Comparison of ENCODE assay signal across 16 cellular contexts in genomic region chr2:221716434-221717303, GRCh38.
DNase-seq lines count a peak whose midpoint lies in the region; ATAC-seq and TF ChIP-seq lines count a peak whose summit lies in the region.
"Had no signal": no experiment of that assay in that cellular context is flagged by ENCODE, and none has a peak within 500 bp of the region (broad histone marks: within the 10 kb centered on the region; RNA-seq: fewer than 3 reads in every experiment).

No MANE protein-coding gene starts in this region.

- H3K4me1 ChIP-seq in HEK293 (ENCODE audit: control insufficient read depth, insufficient read depth, low read length), result peaks cover 5% of the 10 kb centered on the region; the same call in 1 of the 2 replicates
- H3K4me1 ChIP-seq: BLaER1, gastroesophageal sphincter had no signal

- ATAC-seq in GM21390 (IDR thresholded peaks at IDR 0.05; ENCODE audit: unreplicated experiment), result no peak
- ATAC-seq in GM21619 (IDR thresholded peaks at IDR 0.05; ENCODE audit: unreplicated experiment), result no peak
- ATAC-seq: gastroesophageal sphincter; naive thymus-derived CD4-positive, alpha-beta T cell; sciatic nerve; stimulated activated naive CD8-positive, alpha-beta T cell treated with anti-CD3 and anti-CD28 coated beads, Interleukin-15, amount 100 ng/mL, for 72 hours had no signal

- H3K27ac ChIP-seq in HEK293 (ENCODE audit: extremely low read depth, low read depth, low read length) (no peak overlapping the region), VCaP (0 out of 2 replicates have a peak overlapping the region, but pooled peaks have one; percentile 16)
- H3K27ac ChIP-seq: BLaER1, gastroesophageal sphincter had no signal

- no peak for TF ChIP-seq CTCF in AG10803 (conservative IDR thresholded peaks at IDR 0.05; ENCODE audit: low read length)
- no peak for TF ChIP-seq CTCF in HEK293 (tag by site-specific recombination; IDR thresholded peaks at IDR 0.05)
- TF ChIP-seq CTCF in VCaP (conservative IDR thresholded peaks at IDR 0.05), result no peak

- H3K36me3 ChIP-seq in HEK293 (ENCODE audit: control insufficient read depth in 2 of 2, insufficient read depth in 1 of 2, low read length in 2 of 2), result no peaks in the 10 kb centered on the region
- H3K36me3 ChIP-seq: BLaER1, gastroesophageal sphincter had no signal

- POLR2A ChIA-PET in HEK293 (lab: Yijun Ruan, JAX), result no interaction called here

- CTCF ChIA-PET in HEK293 (lab: Yijun Ruan, JAX), result interaction anchor here (0.6 kb wide), 1 partner anchor 915 kb away, joined by 3 read pairs; no protein-coding TSS in a partner anchor

- DNase-seq in AG10803 (ENCODE audit: low read depth) (peak; percentile 17), kidney glomerular epithelial cell (lab: John Stamatoyannopoulos, UW) (peak; percentile 72), NAMALWA (ENCODE audit: low spot score) (no peak)
- DNase-seq in activated T-cell treated with anti-CD3 and anti-CD28 coated beads, Interleukin-2, amount 50 U/mL, for 1 hour, result no peak
- DNase-seq: activated naive CD8-positive, alpha-beta T cell treated with anti-CD3 and anti-CD28 coated beads, Interleukin-2, amount 10 ng/mL, durations not matched to agents 7 days and 5 days; naive thymus-derived CD4-positive, alpha-beta T cell; NCI-H2171 treated with DMSO at 0.1 percent for 48 hours; SHP77 treated with DMSO at 0.1 percent for 48 hours; stimulated activated naive CD8-positive, alpha-beta T cell treated with anti-CD3 and anti-CD28 coated beads, Interleukin-15, amount 100 ng/mL, for 72 hours had no signal

- H3K9me3 ChIP-seq in HEK293 (ENCODE audit: control insufficient read depth, insufficient read depth, low read depth, low read length), result no peaks in the 10 kb centered on the region
- H3K9me3 ChIP-seq: BLaER1, gastroesophageal sphincter had no signal

- H3K4me3 ChIP-seq in AG10803 (ENCODE audit: low read length), result no peak overlapping the region
- no peak overlapping the region for H3K4me3 ChIP-seq in HEK293 (ENCODE audit: low read depth, low read length)
- H3K4me3 ChIP-seq: BLaER1, gastroesophageal sphincter had no signal

TF ChIP-seq in HEK293, 187 proteins besides CTCF, POLR2A, EP300 and RAD21:
- TF ChIP-seq SCRT1 (tag by site-specific recombination; IDR thresholded peaks at IDR 0.05; ENCODE audit: borderline replicate concordance), result no peak
- TF ChIP-seq ZBTB6 (tag by site-specific recombination; IDR thresholded peaks at IDR 0.05), result peak; percentile 65

Comparison
In these comparisons a context has a peak if more than half of its experiments do, and no peak if none do; other contexts are left out.
1. DNase-seq: peak in AG10803 (single experiment) and kidney glomerular epithelial cell (single experiment); none in activated T-cell treated with anti-CD3 and anti-CD28 coated beads, Interleukin-2, amount 50 U/mL, for 1 hour (single experiment) and NAMALWA (single experiment).